In the genomic region with DNA sequence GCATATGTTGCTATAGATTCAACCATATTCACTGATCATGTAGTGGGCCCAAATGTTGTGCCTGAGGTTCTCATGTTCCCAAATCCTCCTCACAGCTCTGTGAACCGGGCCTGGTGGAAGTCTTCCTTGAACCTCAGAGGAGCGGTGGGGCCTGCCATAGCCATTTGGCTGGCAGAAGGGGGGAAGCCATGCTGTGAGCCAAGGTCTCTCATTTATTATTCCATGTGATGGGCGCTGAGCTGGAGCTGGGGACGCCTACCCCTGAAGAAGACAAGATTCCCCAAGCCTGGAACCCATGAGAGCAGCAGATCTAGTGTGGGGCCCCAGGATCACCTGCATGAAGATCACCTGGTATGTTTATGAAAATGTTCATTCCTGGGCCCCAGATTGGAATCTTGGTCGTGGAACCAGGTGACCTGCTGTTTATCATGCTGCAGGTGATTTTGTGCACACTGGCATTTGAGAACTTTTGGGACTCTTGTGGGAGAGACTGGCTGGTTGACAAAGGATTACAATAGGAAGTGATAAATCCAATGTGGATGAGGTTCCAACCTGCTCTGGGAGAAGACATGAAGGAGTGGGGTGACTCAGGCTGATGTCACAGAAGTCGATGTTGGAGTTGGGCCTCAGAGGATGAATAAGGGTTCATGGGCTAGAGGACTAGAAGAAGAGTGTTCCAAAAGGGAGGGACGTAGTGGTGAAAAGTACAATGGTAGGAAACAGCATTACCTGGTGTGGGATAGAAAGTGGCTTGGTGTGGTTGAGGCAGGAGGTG, we compare ENCODE assay signal across 15 cellular contexts.
A peak's percentile ranks its signal among the peaks of the same experiment; 100 is the strongest.
DNase-seq lines count a peak whose midpoint lies in the region; TF ChIP-seq lines count a peak whose summit lies in the region.
"Had no signal": no experiment of that assay in that cellular context is flagged by ENCODE, and none has a peak within 500 bp of the region (broad histone marks: within the 10 kb centered on the region; RNA-seq: fewer than 3 reads in every experiment).

No MANE protein-coding gene starts in this region.

- intact Hi-C loops in MCF 10A (cut with micrococcal nuclease), result no loop called here
- intact Hi-C loops in activated naive CD4-positive, alpha-beta T cell treated with anti-CD3 and anti-CD28 coated beads for 36 hours (cut with micrococcal nuclease), result no loop called here

- CTCF ChIA-PET in MCF 10A (lab: Yijun Ruan, JAX) (interaction anchor here (0.7 kb wide), 1 partner anchor 9 kb away, joined by 3 read pairs; no protein-coding TSS in a partner anchor), GM10248 (lab: Yijun Ruan, JAX) (interaction anchor here (1.2 kb wide), 1 partner anchor 20 kb away, joined by 3 read pairs; no protein-coding TSS in a partner anchor)
- CTCF ChIA-PET in activated naive CD4-positive, alpha-beta T cell treated with anti-CD3 and anti-CD28 coated beads for 36 hours (lab: Charles Lee), result no interaction called here

- H3K9me3 Mint-ChIP-seq in MCF 10A (ENCODE audit: unreplicated experiment), result peaks cover 7% of the 10 kb centered on the region
- no peaks in the 10 kb centered on the region for H3K9me3 Mint-ChIP-seq in activated naive CD4-positive, alpha-beta T cell treated with anti-CD3 and anti-CD28 coated beads for 36 hours

- H3K27ac Mint-ChIP-seq in MCF 10A (ENCODE audit: low read depth, unreplicated experiment), result no peak overlapping the region
- H3K27ac Mint-ChIP-seq in activated naive CD4-positive, alpha-beta T cell treated with anti-CD3 and anti-CD28 coated beads for 36 hours, result no peak overlapping the region
- H3K27ac Mint-ChIP-seq: IgD-negative memory B cell; T-helper 2 cell treated with Interferon-gamma antibody and Interleukin-4, amounts not matched to agents 5 μg/mL and 100 μg/mL, for 36 hours had no signal

- TF ChIP-seq CTCF in AG10803 (conservative IDR thresholded peaks at IDR 0.05; ENCODE audit: low read length) (no peak), MCF 10A (IDR thresholded peaks at IDR 0.05; ENCODE audit: unreplicated experiment) (no peak), GM10248 (IDR thresholded peaks at IDR 0.05; ENCODE audit: control extremely low read depth, extremely low read depth, low read depth, missing control alignments) (no peak)

- peaks cover 2% of the 10 kb centered on the region for H3K36me3 Mint-ChIP-seq in MCF 10A (ENCODE audit: insufficient read depth, unreplicated experiment)
- no peaks in the 10 kb centered on the region for H3K36me3 Mint-ChIP-seq in activated naive CD4-positive, alpha-beta T cell treated with anti-CD3 and anti-CD28 coated beads for 36 hours (ENCODE audit: low read depth)
- H3K36me3 Mint-ChIP-seq: IgD-negative memory B cell had no signal

- H3K4me3 ChIP-seq in AG10803 (ENCODE audit: low read length), result no peak overlapping the region
- H3K4me3 ChIP-seq: BLaER1, prostate gland, tibial artery had no signal

- H3K27me3 Mint-ChIP-seq in MCF 10A (ENCODE audit: insufficient read depth, unreplicated experiment), result no peaks in the 10 kb centered on the region
- peaks cover 17% of the 10 kb centered on the region for H3K27me3 Mint-ChIP-seq in activated naive CD4-positive, alpha-beta T cell treated with anti-CD3 and anti-CD28 coated beads for 36 hours (ENCODE audit: low read depth)

- no peak overlapping the region for H3K4me3 Mint-ChIP-seq in MCF 10A (ENCODE audit: unreplicated experiment)
- H3K4me3 Mint-ChIP-seq in activated naive CD4-positive, alpha-beta T cell treated with anti-CD3 and anti-CD28 coated beads for 36 hours, result no peak overlapping the region
- H3K4me3 Mint-ChIP-seq: T-helper 2 cell treated with Interferon-gamma antibody and Interleukin-4, amounts not matched to agents 5 μg/mL and 100 μg/mL, for 36 hours had no signal

- peaks cover 8% of the 10 kb centered on the region for H3K4me1 Mint-ChIP-seq in MCF 10A (ENCODE audit: insufficient read depth, unreplicated experiment)
- H3K4me1 Mint-ChIP-seq in activated naive CD4-positive, alpha-beta T cell treated with anti-CD3 and anti-CD28 coated beads for 36 hours (ENCODE audit: low read depth), result peaks cover 5% of the 10 kb centered on the region

- POLR2A ChIA-PET in MCF 10A (lab: Yijun Ruan, JAX), result no interaction called here
- POLR2A ChIA-PET in GM10248 (lab: Yijun Ruan, JAX), result no interaction called here

- BruUV-seq in MCF 10A (replicated peaks; lab: Mats Ljungman, UMichigan), result no TSS peak

- DNase-seq in AG10803 (ENCODE audit: low read depth) (peak; percentile 80), HT1080 (ENCODE audit: low read depth) (peak; percentile 95), MCF 10A (ENCODE audit: unreplicated experiment) (peak; percentile 73), glomerular visceral epithelial cell (ENCODE audit: extremely low spot score) (peak; percentile 24), GM10248 (ENCODE audit: extremely low spot score) (no peak), KG1 (lab: John Stamatoyannopoulos, UW) (no peak)
- no peak for DNase-seq in activated naive CD4-positive, alpha-beta T cell treated with anti-CD3 and anti-CD28 coated beads for 36 hours
- DNase-seq in activated CD4-positive, CD25-positive, alpha-beta regulatory T cell treated with anti-CD3 and anti-CD28 coated beads, Interleukin-2, amount 50 U/mL, for 72 hours, result no peak
- DNase-seq: amygdala, NCI-H510A treated with DMSO at 0.1 percent for 48 hours, tibial artery had no signal

Comparison
In these comparisons a context has a peak if more than half of its experiments do, and no peak if none do; other contexts are left out.
1. DNase-seq: peak in AG10803 (single experiment), HT1080 (single experiment), MCF 10A (single experiment) and glomerular visceral epithelial cell (single experiment); none in activated naive CD4-positive, alpha-beta T cell treated with anti-CD3 and anti-CD28 coated beads for 36 hours (single experiment), GM10248 (single experiment), KG1 (single experiment) and activated CD4-positive, CD25-positive, alpha-beta regulatory T cell treated with anti-CD3 and anti-CD28 coated beads, Interleukin-2, amount 50 U/mL, for 72 hours (single experiment).